15 cellular contexts compared by ENCODE assay signal in genomic region chr6:37260063-37260843, GRCh38. TPM values are rescaled to one million over a fixed set of nuclear protein-coding genes. Genes with fewer than 3 reads are reported as not detected.
DNase-seq lines count a peak whose midpoint lies in the region; ATAC-seq and TF ChIP-seq lines count a peak whose summit lies in the region.
"Had no signal": no experiment of that assay in that cellular context is flagged by ENCODE, and none has a peak within 500 bp of the region (broad histone marks: within the 10 kb centered on the region; RNA-seq: fewer than 3 reads in every experiment).

No MANE protein-coding gene starts in this region.

- no peak overlapping the region for H3K4me3 ChIP-seq in GM23338
- H3K4me3 ChIP-seq in tibial nerve, result no peak overlapping the region

- H3K27me3 ChIP-seq in GM23338 (ENCODE audit: insufficient read depth), result no peaks in the 10 kb centered on the region
- H3K27me3 ChIP-seq in tibial nerve, result no peaks in the 10 kb centered on the region
- H3K27me3 ChIP-seq: heart left ventricle had no signal

- H3K9me2 ChIP-seq in GM23338 (ENCODE audit: insufficient read depth), result no peaks in the 10 kb centered on the region

- TF ChIP-seq POLR2A in tibial nerve (IDR thresholded peaks at IDR 0.05), result no peak

- WGBS in tibial nerve, 2 donors, result 85 to 88% methylated on average over 3 of the region's 3 CpGs

- TF ChIP-seq CTCF in GM23338 (conservative IDR thresholded peaks at IDR 0.05; ENCODE audit: low read depth in 2 of 2) (no peak), tibial nerve (IDR thresholded peaks at IDR 0.05) (no peak)

- CTCF ChIA-PET in activated CD4-positive, alpha-beta T cell treated with anti-CD3 and anti-CD28 coated beads for 36 hours (lab: Charles Lee), result interaction anchor here (0.9 to 1.7 kb wide), 3 partner anchors 19 to 89 kb away, joined by 3 to 4 read pairs (median 3); no protein-coding TSS in a partner anchor

- H2AFZ ChIP-seq in GM23338, result no peak overlapping the region

- 0 out of 2 replicates have a peak, but pooled peaks cover 3% of the 10 kb centered on the region for H3F3A ChIP-seq in GM23338 (replicated peaks; ENCODE audit: low read depth)

- H3K36me3 ChIP-seq in GM23338 (ENCODE audit: insufficient read depth) (no peaks in the 10 kb centered on the region), tibial nerve (no peaks in the 10 kb centered on the region)
- H3K36me3 ChIP-seq: heart left ventricle had no signal

- no peaks in the 10 kb centered on the region for H3K9me3 Mint-ChIP-seq in activated CD4-positive, alpha-beta T cell treated with anti-CD3 and anti-CD28 coated beads for 36 hours (ENCODE audit: low read depth)
- no peaks in the 10 kb centered on the region for H3K9me3 Mint-ChIP-seq in GM23338
- H3K9me3 Mint-ChIP-seq in activated T-helper 17 cell treated with anti-CD3 and anti-CD28 coated beads, Interleukin-2, amount 50 U/mL, for 72 hours, result no peaks in the 10 kb centered on the region
- H3K9me3 Mint-ChIP-seq in natural killer cell treated with Interleukin-12 subunit alpha and Interleukin-12 subunit beta and Interleukin-15 and Interleukin-18, amount 100 ng/mL, for 72 hours, result no peaks in the 10 kb centered on the region

- H3K79me2 ChIP-seq in GM23338 (replicated peaks; ENCODE audit: insufficient read depth), result peaks cover 69% of the 10 kb centered on the region

- POLR2A ChIA-PET in activated CD4-positive, alpha-beta T cell treated with anti-CD3 and anti-CD28 coated beads for 36 hours (lab: Charles Lee), result no interaction called here

- H3K4me3 Mint-ChIP-seq in activated CD4-positive, alpha-beta T cell treated with anti-CD3 and anti-CD28 coated beads for 36 hours, result peak overlapping the region; percentile 74
- no peak overlapping the region for H3K4me3 Mint-ChIP-seq in GM23338
- peak overlapping the region; percentile 86 for H3K4me3 Mint-ChIP-seq in activated T-helper 17 cell treated with anti-CD3 and anti-CD28 coated beads, Interleukin-2, amount 50 U/mL, for 72 hours
- H3K4me3 Mint-ChIP-seq in natural killer cell treated with Interleukin-12 subunit alpha and Interleukin-12 subunit beta and Interleukin-15 and Interleukin-18, amount 100 ng/mL, for 72 hours, result peak overlapping the region; percentile 99

- H3K4me2 ChIP-seq in GM23338, result peak overlapping the region; percentile 81

- H3K9me3 ChIP-seq in tibial nerve, result no peaks in the 10 kb centered on the region
- H3K9me3 ChIP-seq: heart left ventricle had no signal

- peak overlapping the region; percentile 94 for H3K27ac Mint-ChIP-seq in activated CD4-positive, alpha-beta T cell treated with anti-CD3 and anti-CD28 coated beads for 36 hours
- H3K27ac Mint-ChIP-seq in GM23338, result no peak overlapping the region
- peak overlapping the region; percentile 86 for H3K27ac Mint-ChIP-seq in activated T-helper 17 cell treated with anti-CD3 and anti-CD28 coated beads, Interleukin-2, amount 50 U/mL, for 72 hours
- peak overlapping the region; percentile 97 to 99 for H3K27ac Mint-ChIP-seq in natural killer cell treated with Interleukin-12 subunit alpha and Interleukin-12 subunit beta and Interleukin-15 and Interleukin-18, amount 100 ng/mL, for 72 hours

- H3K4me1 Mint-ChIP-seq in activated CD4-positive, alpha-beta T cell treated with anti-CD3 and anti-CD28 coated beads for 36 hours, result peaks cover 64% of the 10 kb centered on the region
- H3K4me1 Mint-ChIP-seq in GM23338, result peaks cover 55% of the 10 kb centered on the region
- H3K4me1 Mint-ChIP-seq in activated T-helper 17 cell treated with anti-CD3 and anti-CD28 coated beads, Interleukin-2, amount 50 U/mL, for 72 hours, result peaks cover 34% of the 10 kb centered on the region
- H3K4me1 Mint-ChIP-seq in natural killer cell treated with Interleukin-12 subunit alpha and Interleukin-12 subunit beta and Interleukin-15 and Interleukin-18, amount 100 ng/mL, for 72 hours (ENCODE audit: low read depth in 2 of 2), result peaks cover 58 to 72% of the 10 kb centered on the region in 2 donors

- DNase-seq in activated CD4-positive, alpha-beta T cell treated with anti-CD3 and anti-CD28 coated beads for 36 hours, result peak; percentile 29
- DNase-seq in activated CD4-positive, alpha-beta T cell treated with anti-CD3 and anti-CD28 coated beads, Interleukin-2, amount 50 U/mL, for 48 hours, result no peak
- DNase-seq in GM23338 (ENCODE audit: low spot score) (no peak), tibial nerve (ENCODE audit: low spot score in 2 of 2) (no peak), Kasumi-1 (lab: John Stamatoyannopoulos, UW) (no peak), NCI-H69 (lab: John Stamatoyannopoulos, UW) (no peak)
- DNase-seq in natural killer cell treated with Interleukin-12 subunit alpha and Interleukin-12 subunit beta and Interleukin-15 and Interleukin-18, amount 100 ng/mL, for 72 hours (ENCODE audit: low spot score), result no peak
- DNase-seq: 8988T; activated CD4-positive, alpha-beta T cell treated with anti-CD3 and anti-CD28 coated beads, Interleukin-2, amount 50 U/mL, for 4 hours; heart left ventricle; NCI-H1105; NCI-H524 treated with DMSO at 0.1 percent for 48 hours; posterior cingulate gyrus had no signal

- H3K27ac ChIP-seq in GM23338 (ENCODE audit: low read depth) (peak overlapping the region; percentile 1; the same call in 1 of the 2 replicates), tibial nerve (no peak overlapping the region)
- H3K27ac ChIP-seq: SK-N-MC had no signal

- ATAC-seq in activated CD4-positive, alpha-beta T cell treated with anti-CD3 and anti-CD28 coated beads for 36 hours, result peak; percentile 13
- no peak for ATAC-seq in GM23338
- peak; percentile 30 for ATAC-seq in activated T-helper 17 cell treated with anti-CD3 and anti-CD28 coated beads, Interleukin-2, amount 50 U/mL, for 72 hours (replicated peaks)
- ATAC-seq in natural killer cell treated with Interleukin-12 subunit alpha and Interleukin-12 subunit beta and Interleukin-15 and Interleukin-18, amount 100 ng/mL, for 72 hours, result peak in 1 of 2 donors; percentile 17
- ATAC-seq: heart left ventricle had no signal

- H3K27me3 Mint-ChIP-seq in activated CD4-positive, alpha-beta T cell treated with anti-CD3 and anti-CD28 coated beads for 36 hours, result no peaks in the 10 kb centered on the region
- H3K27me3 Mint-ChIP-seq in GM23338 (ENCODE audit: insufficient read depth, low read depth, poor library complexity), result peaks cover 6% of the 10 kb centered on the region
- H3K27me3 Mint-ChIP-seq in activated T-helper 17 cell treated with anti-CD3 and anti-CD28 coated beads, Interleukin-2, amount 50 U/mL, for 72 hours, result no peaks in the 10 kb centered on the region
- H3K27me3 Mint-ChIP-seq in natural killer cell treated with Interleukin-12 subunit alpha and Interleukin-12 subunit beta and Interleukin-15 and Interleukin-18, amount 100 ng/mL, for 72 hours, result no peaks in the 10 kb centered on the region

- H3K4me1 ChIP-seq in GM23338 (ENCODE audit: insufficient read depth) (peaks cover 38% of the 10 kb centered on the region), tibial nerve (peaks cover 0 to 23% (median 16%) of the 10 kb centered on the region in 4 donors)

- no peaks in the 10 kb centered on the region for H4K20me1 ChIP-seq in GM23338 (replicated peaks; ENCODE audit: insufficient read depth)

- intact Hi-C loops in activated CD4-positive, alpha-beta T cell treated with anti-CD3 and anti-CD28 coated beads for 36 hours (cut with DNase I, micrococcal nuclease), result loop anchor here in 1 of 2 experiments (1.0 to 2.0 kb wide), 2 partner anchors 235 to 257 kb away; no protein-coding TSS in a partner anchor

- TF ChIP-seq EP300 in tibial nerve (IDR thresholded peaks at IDR 0.05), result no peak

- H3K36me3 Mint-ChIP-seq in activated CD4-positive, alpha-beta T cell treated with anti-CD3 and anti-CD28 coated beads for 36 hours (ENCODE audit: low read depth), result peaks cover 17% of the 10 kb centered on the region
- peaks cover 4% of the 10 kb centered on the region; the same call in 1 of the 3 replicates for H3K36me3 Mint-ChIP-seq in GM23338 (ENCODE audit: low read depth)
- H3K36me3 Mint-ChIP-seq in activated T-helper 17 cell treated with anti-CD3 and anti-CD28 coated beads, Interleukin-2, amount 50 U/mL, for 72 hours (ENCODE audit: low read depth), result peaks cover 21% of the 10 kb centered on the region
- peaks cover 5% of the 10 kb centered on the region for H3K36me3 Mint-ChIP-seq in natural killer cell treated with Interleukin-12 subunit alpha and Interleukin-12 subunit beta and Interleukin-15 and Interleukin-18, amount 100 ng/mL, for 72 hours

TF ChIP-seq in GM23338, 12 proteins besides CTCF, POLR2A, EP300 and RAD21 (continues in another document):
- TF ChIP-seq ZNF114 (CRISPR knock-in tag; IDR thresholded peaks at IDR 0.05), result no peak

RNA-seq across cellular contexts. Expression of gene TMEM217, which starts 2.3 kb away (rescaled TPM):
- total RNA-seq in activated CD4-positive, alpha-beta T cell treated with anti-CD3 and anti-CD28 coated beads for 36 hours, result 1 to 10 TPM; 2.5 TPM
- 1.0 TPM in 1 of 2 replicates, not detected in the other for total RNA-seq in GM23338 (2014; rRNA removed; shearing (Covaris generic))
- polyA plus RNA-seq in GM23338 (2016; fragmentation: Nextera tagmentation; extraction: Ambion mirVana), result 0.77 and 1.3 TPM in 2 replicates
- 1 to 10 TPM; 2.5 to 3.5 TPM for total RNA-seq in activated T-helper 17 cell treated with anti-CD3 and anti-CD28 coated beads, Interleukin-2, amount 50 U/mL, for 72 hours
- total RNA-seq in natural killer cell treated with Interleukin-12 subunit alpha and Interleukin-12 subunit beta and Interleukin-15 and Interleukin-18, amount 100 ng/mL, for 72 hours, result 10 to 100 TPM; 23.5 to 23.7 TPM
- 1 to 10 TPM in 1 of 4 donors, under 1 TPM in 1, not detected in 2; 0.39 to 1.2 TPM for total RNA-seq in tibial nerve

RNA-seq across cellular contexts. Expression of gene TBC1D22B, which starts 2.7 kb away (rescaled TPM):
- 10 to 100 TPM; 14.9 to 17.0 TPM for total RNA-seq in activated CD4-positive, alpha-beta T cell treated with anti-CD3 and anti-CD28 coated beads for 36 hours
- 15.7 and 19.9 TPM in 2 replicates for total RNA-seq in GM23338 (2014; rRNA removed; shearing (Covaris generic))
- 6.6 and 9.1 TPM in 2 replicates for polyA plus RNA-seq in GM23338 (2016; fragmentation: Nextera tagmentation; extraction: Ambion mirVana)
- 10 to 100 TPM; 11.4 to 12.2 TPM for total RNA-seq in activated T-helper 17 cell treated with anti-CD3 and anti-CD28 coated beads, Interleukin-2, amount 50 U/mL, for 72 hours
- total RNA-seq in natural killer cell treated with Interleukin-12 subunit alpha and Interleukin-12 subunit beta and Interleukin-15 and Interleukin-18, amount 100 ng/mL, for 72 hours, result 10 to 100 TPM; 27.3 to 37.8 TPM
- total RNA-seq in tibial nerve, result 1 to 10 TPM; 5.1 to 9.4 (median 7.7) TPM

Comparison
In these comparisons a context has a peak if more than half of its experiments do, and no peak if none do; other contexts are left out.
1. RNA of gene TMEM217, which starts 2.3 kb away (total RNA-seq): 23.5 to 23.7 TPM in natural killer cell treated with Interleukin-12 subunit alpha and Interleukin-12 subunit beta and Interleukin-15 and Interleukin-18, amount 100 ng/mL, for 72 hours; 2.5 to 3.5 TPM in activated T-helper 17 cell treated with anti-CD3 and anti-CD28 coated beads, Interleukin-2, amount 50 U/mL, for 72 hours, 2.5 TPM in activated CD4-positive, alpha-beta T cell treated with anti-CD3 and anti-CD28 coated beads for 36 hours, 0.39 to 1.2 TPM in tibial nerve and 1.0 TPM in GM23338; every median in the first group is over 4 times any median in the second.